In genomic region chr10:94364480-94364879, GRCh38 we compare ENCODE assay signal across 2 cellular contexts.
TF ChIP-seq lines count a peak whose summit lies in the region.

No MANE protein-coding gene starts in this region.

TF ChIP-seq in GM23338, 12 proteins besides CTCF, POLR2A, EP300 and RAD21:
- no peak for TF ChIP-seq STAT1 (IDR thresholded peaks at IDR 0.05; ENCODE audit: unreplicated experiment)
- TF ChIP-seq CREB1 (CRISPR knock-in tag; IDR thresholded peaks at IDR 0.05; ENCODE audit: low read depth), result no peak
- TF ChIP-seq EZH2 (IDR thresholded peaks at IDR 0.05; ENCODE audit: low read depth, unreplicated experiment), result no peak

TF ChIP-seq in H1, 55 proteins besides CTCF, POLR2A, EP300 and RAD21:
- no peak for TF ChIP-seq FOSL1 (IDR thresholded peaks at IDR 0.05; ENCODE audit: insufficient read depth, low read depth, low read length)
- no peak for TF ChIP-seq KDM5A (IDR thresholded peaks at IDR 0.05; ENCODE audit: low read length)
- no peak for TF ChIP-seq CHD7 (IDR thresholded peaks at IDR 0.05; ENCODE audit: insufficient replicate concordance, low read length)
- no peak for TF ChIP-seq MAFK (IDR thresholded peaks at IDR 0.05; ENCODE audit: low read depth, low read length)
- TF ChIP-seq CBX8 (IDR thresholded peaks at IDR 0.05; ENCODE audit: borderline replicate concordance, low read depth, low read length), result no peak
- TF ChIP-seq GABPA (IDR thresholded peaks at IDR 0.05; ENCODE audit: borderline replicate concordance, insufficient read depth, low read length), result no peak
- no peak for TF ChIP-seq NRF1 (IDR thresholded peaks at IDR 0.05; ENCODE audit: low read depth, low read length)
- TF ChIP-seq SIRT6 (IDR thresholded peaks at IDR 0.05; ENCODE audit: low read length), result no peak
- no peak for TF ChIP-seq SUZ12 (IDR thresholded peaks at IDR 0.05; ENCODE audit: low read length)
- no peak for TF ChIP-seq CHD1 (IDR thresholded peaks at IDR 0.05; ENCODE audit: low read depth, low read length)
